In genomic region chr12:117236456-117237001, GRCh38 we compare ENCODE assay signal across 8 cellular contexts. TPM values are rescaled to one million over a fixed set of nuclear protein-coding genes. Genes with fewer than 3 reads are reported as not detected.
DNase-seq lines count a peak whose midpoint lies in the region; ATAC-seq and TF ChIP-seq lines count a peak whose summit lies in the region.

No MANE protein-coding gene starts in this region.

- H2BK5ac ChIP-seq in H9 (ENCODE audit: insufficient read length, low read length) (no peak overlapping the region), mesenchymal stem cell (ENCODE audit: low read depth, low read length, poor library complexity, severe bottlenecking) (no peak overlapping the region)

- H2BK20ac ChIP-seq in H9 (ENCODE audit: low read depth, low read length, poor library complexity, severe bottlenecking), result no peak overlapping the region

- WGBS in H9 (ENCODE audit: extremely low coverage, insufficient read length, low lambda C conversion rate), result no CpG with 5 or more reads among the region's 13 CpGs
- 6% methylated on average over 12 of the region's 13 CpGs for WGBS in mesenchymal stem cell

- no peak overlapping the region for H3K23ac ChIP-seq in H9 (ENCODE audit: insufficient read length, low read depth, low read length)
- no peak overlapping the region for H3K23ac ChIP-seq in mesenchymal stem cell (ENCODE audit: low read length in 2 of 2)

- H3K27ac ChIP-seq in H9 (ENCODE audit: insufficient read length, low read depth, low read length) (no peak overlapping the region), mesenchymal stem cell (ENCODE audit: low read length, poor library complexity, severe bottlenecking) (no peak overlapping the region)
- H3K27ac ChIP-seq in effector memory CD4-positive, alpha-beta T cell (ENCODE audit: insufficient read depth, low read length, poor library complexity, severe bottlenecking), result no peak overlapping the region

- no peaks in the 10 kb centered on the region for H3K36me3 Mint-ChIP-seq in H9 (ENCODE audit: insufficient read depth in 1 of 3, low read depth in 3 of 3)

- H2BK15ac ChIP-seq in H9 (ENCODE audit: low read depth, low read length) (no peak overlapping the region), mesenchymal stem cell (ENCODE audit: low read depth, poor library complexity, severe bottlenecking) (no peak overlapping the region)

- H3K36me3 ChIP-seq in effector memory CD4-positive, alpha-beta T cell (ENCODE audit: control insufficient read depth, insufficient read depth, low read length), result no peaks in the 10 kb centered on the region
- H3K36me3 ChIP-seq in mesenchymal stem cell (ENCODE audit: control insufficient read depth in 1 of 2, insufficient read depth in 2 of 2, low read depth in 1 of 2, low read length in 2 of 2), result peaks cover 0 to 2% of the 10 kb centered on the region in 2 experiments

- H3K79me1 ChIP-seq in H9 (ENCODE audit: insufficient read depth, low read depth, low read length, poor library complexity, severe bottlenecking), result no peaks in the 10 kb centered on the region
- no peaks in the 10 kb centered on the region for H3K79me1 ChIP-seq in mesenchymal stem cell (replicated peaks; ENCODE audit: low read length, poor library complexity, severe bottlenecking)

- H2AK5ac ChIP-seq in H9 (ENCODE audit: insufficient read length, low read length) (no peak overlapping the region), mesenchymal stem cell (ENCODE audit: low read length, severe bottlenecking) (no peak overlapping the region)

- no peak overlapping the region for H3T11ph ChIP-seq in H9 (ENCODE audit: low read length)

- H3K4me2 ChIP-seq in H9 (ENCODE audit: insufficient read depth, insufficient read length, low read length) (peak overlapping the region; percentile 28), mesenchymal stem cell (ENCODE audit: low read length, poor library complexity, severe bottlenecking) (no peak overlapping the region)

- H2BK120ac ChIP-seq in H9 (ENCODE audit: low read depth, low read length, poor library complexity, severe bottlenecking) (no peak overlapping the region), mesenchymal stem cell (ENCODE audit: low read depth, low read length) (no peak overlapping the region)

- H4K91ac ChIP-seq in H9 (ENCODE audit: insufficient read length, low read depth, low read length), result no peak overlapping the region
- no peak overlapping the region for H4K91ac ChIP-seq in mesenchymal stem cell (ENCODE audit: low read length)

- H3K9ac ChIP-seq in H9 (ENCODE audit: extremely low read depth, insufficient read length, low read length) (no peak overlapping the region), mesenchymal stem cell (ENCODE audit: low read length) (no peak overlapping the region)

- TF ChIP-seq CTCF in H9 (conservative IDR thresholded peaks at IDR 0.05), result peak; percentile 97

- H2BK12ac ChIP-seq in H9 (ENCODE audit: insufficient read length, low read depth, low read length) (no peak overlapping the region), mesenchymal stem cell (ENCODE audit: low read length in 2 of 2) (no peak overlapping the region)

- no peaks in the 10 kb centered on the region for H4K20me1 ChIP-seq in H9 (ENCODE audit: control insufficient read depth, insufficient read depth, insufficient read length)

- DNase-seq in AML-193 (lab: John Stamatoyannopoulos, UW) (peak; percentile 25 to 42), H9 (peak; percentile 96), NCI-H524 (lab: John Stamatoyannopoulos, UW) (peak; percentile 59 to 77), mesenchymal stem cell (peak; percentile 37)
- peak; percentile 90 to 91 for DNase-seq in activated CD4-positive, alpha-beta T cell treated with anti-CD3 and anti-CD28 coated beads, Interleukin-2, amount 50 U/mL, for 48 hours
- peak; percentile 4 to 46 (median 27) for DNase-seq in effector memory CD4-positive, alpha-beta T cell
- peak; percentile 82 for DNase-seq in stimulated activated CD8-positive, alpha-beta memory T cell treated with anti-CD3 and anti-CD28 coated beads, Interleukin-15, amount 100 ng/mL, for 24 hours (ENCODE audit: low read depth)

- no peak overlapping the region for H3K56ac ChIP-seq in H9 (ENCODE audit: insufficient read length, low read depth, low read length)

- no peak for ATAC-seq in GM18907 (IDR thresholded peaks at IDR 0.05; ENCODE audit: unreplicated experiment)

- 0 out of 2 replicates have a peak, but pooled peaks cover 2% of the 10 kb centered on the region for H3K27me3 Mint-ChIP-seq in H9 (ENCODE audit: low read depth)

- H3K9me3 ChIP-seq in H9 (ENCODE audit: control insufficient read depth, low read depth, low read length), result no peaks in the 10 kb centered on the region
- no peaks in the 10 kb centered on the region for H3K9me3 ChIP-seq in effector memory CD4-positive, alpha-beta T cell (ENCODE audit: control insufficient read depth, low read length)
- H3K9me3 ChIP-seq in mesenchymal stem cell (ENCODE audit: control insufficient read depth, low read length), result no peaks in the 10 kb centered on the region

- H3K4me1 ChIP-seq in H9 (ENCODE audit: insufficient read depth, low read length) (peaks cover 3% of the 10 kb centered on the region; the same call in 1 of the 2 replicates), mesenchymal stem cell (ENCODE audit: control insufficient read depth, insufficient read depth, low read depth, low read length) (peaks cover 2% of the 10 kb centered on the region)
- H3K4me1 ChIP-seq in effector memory CD4-positive, alpha-beta T cell (ENCODE audit: control insufficient read depth, insufficient read depth, low read length, poor library complexity, severe bottlenecking), result no peaks in the 10 kb centered on the region

- peak overlapping the region; percentile 88 for H2AFZ ChIP-seq in H9 (ENCODE audit: low read length)
- no peak overlapping the region for H2AFZ ChIP-seq in mesenchymal stem cell (ENCODE audit: low read depth, low read length)

- no peaks in the 10 kb centered on the region for H3K79me2 ChIP-seq in H9 (ENCODE audit: insufficient read depth, low read length)

- H3K23me2 ChIP-seq in H9 (ENCODE audit: insufficient read length, low read depth, low read length, poor library complexity, severe bottlenecking), result no peaks in the 10 kb centered on the region

- peaks cover 19 to 33% of the 10 kb centered on the region in 2 experiments for H3K4me1 Mint-ChIP-seq in H9

- H3K4me3 Mint-ChIP-seq in H9, result no peak overlapping the region

- no peak overlapping the region for H3K4me3 ChIP-seq in effector memory CD4-positive, alpha-beta T cell (ENCODE audit: insufficient read depth, low read depth, low read length, poor library complexity, severe bottlenecking)
- H3K4me3 ChIP-seq in mesenchymal stem cell (ENCODE audit: insufficient read depth in 1 of 2, low read depth in 1 of 2, low read length in 2 of 2), result no peak overlapping the region

- H3K14ac ChIP-seq in H9 (ENCODE audit: insufficient read depth, low read length) (no peak overlapping the region), mesenchymal stem cell (ENCODE audit: low read length in 2 of 2) (no peak overlapping the region)

- no peak overlapping the region for H4K5ac ChIP-seq in H9 (ENCODE audit: insufficient read length, low read depth, low read length)

- H3K4ac ChIP-seq in H9 (ENCODE audit: low read depth, low read length) (no peak overlapping the region), mesenchymal stem cell (ENCODE audit: low read depth in 1 of 2, low read length in 2 of 2) (no peak overlapping the region)

- H3K9me3 Mint-ChIP-seq in H9, result no peaks in the 10 kb centered on the region

- H3K27me3 ChIP-seq in H9 (ENCODE audit: insufficient read depth, low read length) (no peaks in the 10 kb centered on the region), mesenchymal stem cell (ENCODE audit: control insufficient read depth in 1 of 2, insufficient read depth in 1 of 2, low read length in 2 of 2) (peaks cover 7 to 41% of the 10 kb centered on the region in 2 experiments)
- H3K27me3 ChIP-seq in effector memory CD4-positive, alpha-beta T cell (replicated peaks; ENCODE audit: control insufficient read depth, insufficient read depth, low read length, poor library complexity, severe bottlenecking), result peaks cover 7% of the 10 kb centered on the region

- H3K18ac ChIP-seq in H9 (ENCODE audit: insufficient read length, low read depth, low read length), result peak overlapping the region; percentile 28
- H3K18ac ChIP-seq in mesenchymal stem cell (ENCODE audit: low read depth in 1 of 2, low read length in 2 of 2), result no peak overlapping the region

- H4K8ac ChIP-seq in H9 (replicated peaks; ENCODE audit: insufficient read length, low read depth, low read length) (no peak overlapping the region), mesenchymal stem cell (ENCODE audit: low read length) (no peak overlapping the region)

- peak overlapping the region in 2 of 3 experiments; percentile 55 to 73; a peak in 1 of 7 replicates for H3K27ac Mint-ChIP-seq in H9

RNA-seq across cellular contexts. Expression of gene FBXO21, which starts 46.3 kb away (rescaled TPM):
- 58.5 and 58.6 TPM in 2 replicates for total RNA-seq in H9 (2021)
- polyA plus RNA-seq in mesenchymal stem cell (2013, experiment 1 of 2), result 28.4 TPM
- 28.2 TPM for polyA plus RNA-seq in mesenchymal stem cell (2013, experiment 2 of 2)

Comparison
In these comparisons a context has a peak if more than half of its experiments do, and no peak if none do; other contexts are left out.
1. DNase-seq: peak in every context shown above with its lines; median percentile 96 in H9; 90 in activated CD4-positive, alpha-beta T cell treated with anti-CD3 and anti-CD28 coated beads, Interleukin-2, amount 50 U/mL, for 48 hours; 82 in stimulated activated CD8-positive, alpha-beta memory T cell treated with anti-CD3 and anti-CD28 coated beads, Interleukin-15, amount 100 ng/mL, for 24 hours; 68 in NCI-H524; 37 in mesenchymal stem cell; 34 in AML-193; 27 in effector memory CD4-positive, alpha-beta T cell.